ENCODE assay signal across 12 cellular contexts in genomic region chr2:28613616-28614501, GRCh38.
DNase-seq lines count a peak whose midpoint lies in the region; ATAC-seq, FAIRE-seq and TF ChIP-seq lines count a peak whose summit lies in the region.
"Had no signal": no experiment of that assay in that cellular context is flagged by ENCODE, and none has a peak within 500 bp of the region (broad histone marks: within the 10 kb centered on the region; RNA-seq: fewer than 3 reads in every experiment).

No MANE protein-coding gene starts in this region.

- no peak overlapping the region for H3K4me3 Mint-ChIP-seq in Caco-2 (ENCODE audit: unreplicated experiment)
- H3K4me3 Mint-ChIP-seq: nephron had no signal

- no peak overlapping the region for H3K18ac ChIP-seq in H1 (ENCODE audit: extremely low read depth, low read length)

- H3K4me3 ChIP-seq in WERI-Rb-1 (ENCODE audit: low read depth, low read length), result no peak overlapping the region
- no peak overlapping the region for H3K4me3 ChIP-seq in H1 (ENCODE audit: extremely low read depth in 1 of 4, insufficient read depth in 2 of 4, low read depth in 3 of 4, low read length in 4 of 4)
- no peak overlapping the region for H3K4me3 ChIP-seq in spleen
- no peak overlapping the region for H3K4me3 ChIP-seq in ascending aorta
- no peak overlapping the region for H3K4me3 ChIP-seq in Caco-2 (ENCODE audit: low read depth, low read length)
- H3K4me3 ChIP-seq: dorsolateral prefrontal cortex, SJSA1, upper lobe of left lung had no signal

- H4K91ac ChIP-seq in H1 (replicated peaks; ENCODE audit: insufficient read length, low read length), result no peak overlapping the region

- H3K23ac ChIP-seq in H1 (ENCODE audit: insufficient read length), result no peak overlapping the region

- no peak for ATAC-seq in GM21717 (IDR thresholded peaks at IDR 0.05; ENCODE audit: unreplicated experiment)
- no peak for ATAC-seq in GM18873 (IDR thresholded peaks at IDR 0.05; ENCODE audit: low FRiP score, unreplicated experiment)

- no peak overlapping the region for H2BK120ac ChIP-seq in H1 (replicated peaks; ENCODE audit: low read depth, low read length)

- H3K23me2 ChIP-seq in H1 (ENCODE audit: low read depth, low read length), result no peaks in the 10 kb centered on the region

- H3K14ac ChIP-seq in H1 (ENCODE audit: insufficient read length), result no peak overlapping the region

- no peak for FAIRE-seq in H1 (lab: Jason Lieb, UNC)

- TF ChIP-seq CTCF in WERI-Rb-1 (IDR thresholded peaks at IDR 0.05; ENCODE audit: low read depth, low read length) (no peak), H1 (IDR thresholded peaks at IDR 0.05; ENCODE audit: control extremely low read depth in 1 of 3, insufficient read depth in 1 of 3, low read depth in 1 of 3, low read length in 3 of 3) (no peak), spleen (IDR thresholded peaks at IDR 0.05 in 8 of 11, conservative IDR thresholded peaks at IDR 0.05 in 3 of 11) (no peak), ascending aorta (IDR thresholded peaks at IDR 0.05) (no peak), Caco-2 (IDR thresholded peaks at IDR 0.05; ENCODE audit: insufficient read depth in 1 of 2, low read depth in 1 of 2, low read length in 1 of 2, severe bottlenecking in 1 of 2, unreplicated experiment in 1 of 2) (no peak)

- no peaks in the 10 kb centered on the region for H3K79me2 ChIP-seq in H1 (ENCODE audit: control insufficient read depth in 1 of 2, insufficient read depth in 2 of 2, low read length in 2 of 2)

- no peak overlapping the region for H3K9ac ChIP-seq in H1 (replicated peaks in 1 of 4; ENCODE audit: extremely low read depth in 1 of 4, low read depth in 3 of 4, low read length in 3 of 4)

- H2BK15ac ChIP-seq in H1 (ENCODE audit: low read length), result 0 out of 2 replicates have a peak overlapping the region, but pooled peaks have one; percentile 46

- no peak for TF ChIP-seq EP300 in H1 (IDR thresholded peaks at IDR 0.05; ENCODE audit: borderline replicate concordance in 1 of 2, low read depth in 2 of 2, low read length in 2 of 2)

- H3K56ac ChIP-seq in H1 (replicated peaks; ENCODE audit: insufficient read length, low read depth, low read length), result no peak overlapping the region

- H3K27me3 ChIP-seq in WERI-Rb-1 (ENCODE audit: insufficient read depth, low read depth, severe bottlenecking) (no peaks in the 10 kb centered on the region), H1 (replicated peaks in 1 of 4; ENCODE audit: control insufficient read depth in 3 of 4, extremely low read depth in 1 of 4, insufficient read depth in 3 of 4, low read length in 3 of 4) (no peaks in the 10 kb centered on the region), spleen (replicated peaks in 1 of 7) (no peaks in the 10 kb centered on the region), ascending aorta (no peaks in the 10 kb centered on the region), Caco-2 (replicated peaks; ENCODE audit: control insufficient read depth, insufficient read depth, low read length) (no peaks in the 10 kb centered on the region)
- H3K27me3 ChIP-seq: dorsolateral prefrontal cortex, SJSA1, upper lobe of left lung had no signal

- no TSS peak for BruUV-seq in Caco-2 (replicated peaks; lab: Mats Ljungman, UMichigan)

- POLR2A ChIA-PET in H1 (lab: Charles Lee; ENCODE audit: partially characterized antibody) (no interaction called here), Caco-2 (lab: Charles Lee) (no interaction called here)

- H3K4me2 ChIP-seq in H1 (ENCODE audit: insufficient read depth in 1 of 2, low read depth in 2 of 2, low read length in 2 of 2), result no peak overlapping the region

- no peaks in the 10 kb centered on the region for H3K36me3 Mint-ChIP-seq in Caco-2 (ENCODE audit: insufficient read depth, unreplicated experiment)

- no peaks in the 10 kb centered on the region for H3K27me3 Mint-ChIP-seq in Caco-2 (ENCODE audit: insufficient read depth, unreplicated experiment)

- H2AK5ac ChIP-seq in H1 (ENCODE audit: low read depth, low read length), result no peak overlapping the region

- no peaks in the 10 kb centered on the region for H3K9me3 ChIP-seq in WERI-Rb-1 (ENCODE audit: severe bottlenecking)
- no peaks in the 10 kb centered on the region for H3K9me3 ChIP-seq in H1 (ENCODE audit: insufficient read depth in 2 of 2, low read depth in 1 of 2, low read length in 1 of 2)
- no peaks in the 10 kb centered on the region for H3K9me3 ChIP-seq in spleen
- H3K9me3 ChIP-seq in ascending aorta, result no peaks in the 10 kb centered on the region
- H3K9me3 ChIP-seq in Caco-2, result no peaks in the 10 kb centered on the region
- H3K9me3 ChIP-seq: SJSA1, upper lobe of left lung had no signal

- H3K4me1 Mint-ChIP-seq in Caco-2 (ENCODE audit: low read depth, unreplicated experiment), result peaks cover 10% of the 10 kb centered on the region

- no peaks in the 10 kb centered on the region for H3K9me3 Mint-ChIP-seq in Caco-2 (ENCODE audit: unreplicated experiment)
- H3K9me3 Mint-ChIP-seq: nephron had no signal

- H3K4ac ChIP-seq in H1 (replicated peaks; ENCODE audit: insufficient read length, low read depth, low read length), result no peak overlapping the region

- peak; percentile 96 for DNase-seq in HPDE6-E6E7 (ENCODE audit: extremely low spot score)
- DNase-seq in WERI-Rb-1, result peak; percentile 82
- DNase-seq in H1 (ENCODE audit: low read depth in 1 of 2, low spot score in 2 of 2), result no peak
- peak; percentile 46 for DNase-seq in spleen
- no peak for DNase-seq in ascending aorta (ENCODE audit: low spot score in 2 of 2)
- DNase-seq in Caco-2, result no peak
- DNase-seq: dorsolateral prefrontal cortex, upper lobe of left lung had no signal

- H3K27ac Mint-ChIP-seq in Caco-2 (ENCODE audit: unreplicated experiment), result no peak overlapping the region
- H3K27ac Mint-ChIP-seq: nephron had no signal

- H2BK12ac ChIP-seq in H1 (ENCODE audit: low read depth, low read length), result no peak overlapping the region

- WGBS in H1 (ENCODE audit: extremely low coverage in 1 of 2, insufficient coverage in 1 of 2, insufficient read length in 1 of 2, insufficient replicate concordance in 2 of 2, low coverage in 1 of 2, low lambda C conversion rate in 2 of 2, missing lambda C conversion rate in 1 of 2), 2 experiments, result 94% methylated on average over 9 of the region's 11 CpGs; no CpG with 5 or more reads in 1 of the 2 experiments
- WGBS in spleen, 5 donors, result 71 to 86% (median 81%) methylated on average over 11 of the region's 11 CpGs

- intact Hi-C loops in spleen (cut with DNase I; ENCODE audit: low total_unique reads) (no loop called here), ascending aorta (cut with DNase I) (no loop called here), Caco-2 (cut with micrococcal nuclease; ENCODE audit: unreplicated experiment) (no loop called here)

- no peaks in the 10 kb centered on the region for H3K36me3 ChIP-seq in WERI-Rb-1
- H3K36me3 ChIP-seq in H1 (ENCODE audit: control insufficient read depth in 2 of 4, insufficient read depth in 4 of 4, low read length in 3 of 4), result no peaks in the 10 kb centered on the region
- H3K36me3 ChIP-seq in spleen, result peaks cover 0 to 42% (median 0%) of the 10 kb centered on the region in 6 donors
- H3K36me3 ChIP-seq in ascending aorta, result no peaks in the 10 kb centered on the region
- H3K36me3 ChIP-seq in Caco-2 (ENCODE audit: control insufficient read depth, insufficient read depth, low read length), result no peaks in the 10 kb centered on the region
- H3K36me3 ChIP-seq: SJSA1, upper lobe of left lung had no signal

- no peaks in the 10 kb centered on the region for H4K20me1 ChIP-seq in H1 (replicated peaks in 1 of 2; ENCODE audit: control insufficient read depth in 1 of 2, insufficient read depth in 2 of 2, low read length in 2 of 2)

- H4K8ac ChIP-seq in H1 (ENCODE audit: extremely low read depth, insufficient read depth, low read length), result no peak overlapping the region

- no peak overlapping the region for H2AFZ ChIP-seq in H1 (ENCODE audit: low read length)

- no peak overlapping the region for H4K5ac ChIP-seq in H1 (ENCODE audit: insufficient read length, low read depth, low read length)

- peak overlapping the region; percentile 5 for H3K27ac ChIP-seq in WERI-Rb-1
- H3K27ac ChIP-seq in H1 (ENCODE audit: low read depth, low read length), result no peak overlapping the region
- H3K27ac ChIP-seq in spleen, result peak overlapping the region in 3 of 8 donors; percentile 2 to 42 (median 31)
- no peak overlapping the region for H3K27ac ChIP-seq in ascending aorta
- H3K27ac ChIP-seq: dorsolateral prefrontal cortex, SJSA1 had no signal

- no peak overlapping the region for H2BK20ac ChIP-seq in H1 (ENCODE audit: low read length)

- H3K79me1 ChIP-seq in H1 (ENCODE audit: low read depth, low read length), result no peaks in the 10 kb centered on the region

- TF ChIP-seq RAD21 in H1 (IDR thresholded peaks at IDR 0.05 in 1 of 2, conservative IDR thresholded peaks at IDR 0.05 in 1 of 2; ENCODE audit: low read depth in 2 of 2, low read length in 2 of 2), result no peak

- no peak overlapping the region for H2BK5ac ChIP-seq in H1 (ENCODE audit: low read depth, low read length)

- CTCF ChIA-PET in H1 (lab: Charles Lee; ENCODE audit: partially characterized antibody) (interaction anchor here (0.6 to 1.8 kb wide), 4 partner anchors 18 to 491 kb away, joined by 3 to 4 read pairs (median 3); no protein-coding TSS in a partner anchor), Caco-2 (lab: Charles Lee) (no interaction called here)

- H3K4me1 ChIP-seq in H1 (replicated peaks in 1 of 4; ENCODE audit: control insufficient read depth in 3 of 4, insufficient read depth in 4 of 4, low read length in 3 of 4), result peaks cover 0 to 5% (median 1%) of the 10 kb centered on the region in 4 experiments; a peak in 1 of 7 replicates
- no peaks in the 10 kb centered on the region for H3K4me1 ChIP-seq in spleen
- peaks cover 0 to 22% of the 10 kb centered on the region in 2 donors for H3K4me1 ChIP-seq in ascending aorta
- H3K4me1 ChIP-seq in Caco-2, result no peaks in the 10 kb centered on the region
- H3K4me1 ChIP-seq: upper lobe of left lung had no signal

- TF ChIP-seq POLR2A in H1 (IDR thresholded peaks at IDR 0.05; ENCODE audit: control extremely low read depth in 1 of 2, low read depth in 2 of 2, low read length in 2 of 2) (no peak), spleen (IDR thresholded peaks at IDR 0.05) (no peak)

TF ChIP-seq in H1, 55 proteins besides CTCF, POLR2A, EP300 and RAD21 (continues in another document):
- TF ChIP-seq CTBP2 (IDR thresholded peaks at IDR 0.05; ENCODE audit: borderline replicate concordance, insufficient read depth, insufficient read length, low read length) (no peak), SIN3A (conservative IDR thresholded peaks at IDR 0.05 in 1 of 2, IDR thresholded peaks at IDR 0.05 in 1 of 2; ENCODE audit: low read depth in 1 of 2, low read length in 2 of 2) (no peak), JUN (IDR thresholded peaks at IDR 0.05; ENCODE audit: low read depth, low read length) (no peak), HDAC2 (IDR thresholded peaks at IDR 0.05; ENCODE audit: borderline replicate concordance in 1 of 2, low read depth in 2 of 2, low read length in 2 of 2) (no peak), GTF2F1 (IDR thresholded peaks at IDR 0.05; ENCODE audit: borderline replicate concordance, low read depth, low read length) (no peak), GABPA (IDR thresholded peaks at IDR 0.05; ENCODE audit: borderline replicate concordance, insufficient read depth, low read length) (no peak), CBX8 (IDR thresholded peaks at IDR 0.05; ENCODE audit: borderline replicate concordance, low read depth, low read length) (no peak), CBX5 (IDR thresholded peaks at IDR 0.05; ENCODE audit: low read depth, low read length) (no peak), CEBPB (IDR thresholded peaks at IDR 0.05; ENCODE audit: low read depth, low read length) (no peak)

Comparison
In these comparisons a context has a peak if more than half of its experiments do, and no peak if none do; other contexts are left out.
1. DNase-seq: peak in HPDE6-E6E7 (single experiment), WERI-Rb-1 (single experiment) and spleen (single experiment); none in H1 (0 of 2), ascending aorta (0 of 2) and Caco-2 (0 of 2).